In the genomic region with DNA sequence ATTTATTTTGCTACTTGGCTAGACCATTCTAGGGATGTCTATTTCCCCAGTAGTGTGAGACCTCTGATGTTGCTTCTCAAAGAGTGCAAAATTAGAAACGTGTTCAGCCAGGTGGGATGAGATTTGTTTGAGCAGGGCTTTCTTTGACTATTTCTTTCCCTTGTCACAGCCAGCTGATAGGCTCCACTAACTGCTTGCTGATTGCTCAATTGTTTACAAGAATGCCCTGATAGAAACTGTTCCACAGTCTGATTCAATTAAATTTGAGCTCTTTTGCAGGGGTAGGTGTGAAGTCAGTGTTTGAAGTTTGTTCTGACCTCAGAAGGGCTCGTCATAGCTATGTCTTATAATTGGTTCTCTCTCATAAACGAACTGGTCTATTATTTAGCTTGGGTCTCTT, we compare ENCODE assay signal across 28 cellular contexts.
DNase-seq lines count a peak whose midpoint lies in the region; ATAC-seq, FAIRE-seq and TF ChIP-seq lines count a peak whose summit lies in the region.
"Had no signal": no experiment of that assay in that cellular context is flagged by ENCODE, and none has a peak within 500 bp of the region (broad histone marks: within the 10 kb centered on the region; RNA-seq: fewer than 3 reads in every experiment).

No MANE protein-coding gene starts in this region.

- H3K9me3 Mint-ChIP-seq in activated naive CD8-positive, alpha-beta T cell treated with anti-CD3 and anti-CD28 coated beads for 36 hours = peaks cover 7% of the 10 kb centered on the region
- no peaks in the 10 kb centered on the region for H3K9me3 Mint-ChIP-seq in activated T-cell treated with anti-CD3 and anti-CD28 coated beads, Interleukin-2, amount 50 U/mL, for 4 hours

- H3K79me2 ChIP-seq in hepatocyte (no peaks in the 10 kb centered on the region), HepG2 (ENCODE audit: insufficient read depth, low read length) (no peaks in the 10 kb centered on the region), osteoblast (ENCODE audit: insufficient read depth, low read length) (no peaks in the 10 kb centered on the region)

- CTCF ChIA-PET in HepG2 (lab: Yijun Ruan, JAX; ENCODE audit: low intra/inter-chr PET ratio, low total read pairs) = no interaction called here

- POLR2A ChIA-PET in HepG2 (lab: Yijun Ruan, JAX) = no interaction called here

- H3K4me3 ChIP-seq in hepatocyte (no peak overlapping the region), HepG2 (replicated peaks in 1 of 3; ENCODE audit: insufficient read depth in 1 of 3, low read depth in 2 of 3, low read length in 3 of 3) (no peak overlapping the region), osteoblast (ENCODE audit: insufficient read depth, low read length) (no peak overlapping the region)
- H3K4me3 ChIP-seq: BLaER1, GM12878 had no signal

- peaks cover 48% of the 10 kb centered on the region for H3K27me3 Mint-ChIP-seq in activated naive CD8-positive, alpha-beta T cell treated with anti-CD3 and anti-CD28 coated beads for 36 hours
- peaks cover 30% of the 10 kb centered on the region for H3K27me3 Mint-ChIP-seq in activated T-cell treated with anti-CD3 and anti-CD28 coated beads, Interleukin-2, amount 50 U/mL, for 4 hours (ENCODE audit: low read depth)

- H3K4me1 ChIP-seq in hepatocyte (ENCODE audit: insufficient read depth) = no peaks in the 10 kb centered on the region
- no peaks in the 10 kb centered on the region for H3K4me1 ChIP-seq in HepG2 (ENCODE audit: insufficient read depth, low read length)
- no peaks in the 10 kb centered on the region for H3K4me1 ChIP-seq in osteoblast (ENCODE audit: insufficient read depth, low read length)
- H3K4me1 ChIP-seq: BE2C had no signal

- no peaks in the 10 kb centered on the region for H3K9me2 ChIP-seq in hepatocyte (replicated peaks; ENCODE audit: insufficient read depth)

- WGBS in hepatocyte (ENCODE audit: low lambda C conversion rate, missing lambda C conversion rate) = 22% methylated on average over 3 of the region's 3 CpGs
- WGBS in HepG2 (ENCODE audit: low lambda C conversion rate) = 1% methylated on average over 3 of the region's 3 CpGs

- H4K20me1 ChIP-seq in hepatocyte (ENCODE audit: insufficient read depth, poor library complexity, severe bottlenecking) (no peaks in the 10 kb centered on the region), HepG2 (ENCODE audit: insufficient read depth, low read length) (no peaks in the 10 kb centered on the region), osteoblast (ENCODE audit: insufficient read depth, low read length) (no peaks in the 10 kb centered on the region)
- H4K20me1 ChIP-seq: BLaER1 had no signal

- TF ChIP-seq RAD21 in HepG2 (CRISPR knock-in tag; IDR thresholded peaks at IDR 0.05) = no peak

- ATAC-seq in HepG2 = no peak
- ATAC-seq in GM21381 (IDR thresholded peaks at IDR 0.05; ENCODE audit: unreplicated experiment) = no peak
- no peak for ATAC-seq in activated T-cell treated with anti-CD3 and anti-CD28 coated beads, Interleukin-2, amount 50 U/mL, for 4 hours
- no peak for ATAC-seq in HG03025 (IDR thresholded peaks at IDR 0.05; ENCODE audit: low FRiP score, unreplicated experiment)
- ATAC-seq: GM12878 had no signal

- no TSS peak for BruUV-seq in HepG2 (replicated peaks; lab: Mats Ljungman, UMichigan)

- H3K4me1 Mint-ChIP-seq in activated naive CD8-positive, alpha-beta T cell treated with anti-CD3 and anti-CD28 coated beads for 36 hours = no peaks in the 10 kb centered on the region
- no peaks in the 10 kb centered on the region for H3K4me1 Mint-ChIP-seq in activated T-cell treated with anti-CD3 and anti-CD28 coated beads, Interleukin-2, amount 50 U/mL, for 4 hours (ENCODE audit: low read depth)
- H3K4me1 Mint-ChIP-seq: CD14-positive monocyte; CD4-positive, alpha-beta memory T cell; CD4-positive, CD25-positive, alpha-beta regulatory T cell; CD8-positive, alpha-beta memory T cell had no signal

- FAIRE-seq in HepG2 (lab: Jason Lieb, UNC) = no peak
- FAIRE-seq: A204.1, GM12878, GM12892, GM18507 had no signal

- H3K36me3 ChIP-seq in hepatocyte (replicated peaks; ENCODE audit: insufficient read depth, low read depth) (no peaks in the 10 kb centered on the region), HepG2 (replicated peaks in 1 of 2; ENCODE audit: control insufficient read depth in 1 of 2, insufficient read depth in 2 of 2, low read length in 2 of 2) (no peaks in the 10 kb centered on the region), osteoblast (ENCODE audit: insufficient read depth, low read length) (no peaks in the 10 kb centered on the region)
- H3K36me3 ChIP-seq: BE2C, BLaER1 had no signal

- TF ChIP-seq EP300 in HepG2 (IDR thresholded peaks at IDR 0.05; ENCODE audit: low read depth in 2 of 2, low read length in 2 of 2) (no peak), HepG2 (CRISPR knock-in tag; IDR thresholded peaks at IDR 0.05; ENCODE audit: borderline replicate concordance) (no peak)

- H3K27ac Mint-ChIP-seq in activated naive CD8-positive, alpha-beta T cell treated with anti-CD3 and anti-CD28 coated beads for 36 hours = no peak overlapping the region
- H3K27ac Mint-ChIP-seq: CD14-positive monocyte; CD4-positive, alpha-beta memory T cell; CD4-positive, CD25-positive, alpha-beta regulatory T cell; CD8-positive, alpha-beta memory T cell had no signal

- no peak overlapping the region for H3K9ac ChIP-seq in HepG2 (ENCODE audit: insufficient read depth, low read depth, low read length)
- H3K9ac ChIP-seq: BLaER1 had no signal

- H3K27me3 ChIP-seq in hepatocyte (no peaks in the 10 kb centered on the region), HepG2 (ENCODE audit: control insufficient read depth in 1 of 2, insufficient read depth in 2 of 2, low read length in 2 of 2) (no peaks in the 10 kb centered on the region), osteoblast (ENCODE audit: insufficient read depth, low read length) (no peaks in the 10 kb centered on the region)
- H3K27me3 ChIP-seq: BLaER1 had no signal

- intact Hi-C loops in HepG2 (cut with micrococcal nuclease; ENCODE audit: unreplicated experiment) = no loop called here

- H3K9me3 ChIP-seq in hepatocyte (ENCODE audit: low read depth) (no peaks in the 10 kb centered on the region), HepG2 (ENCODE audit: low read length) (no peaks in the 10 kb centered on the region), osteoblast (ENCODE audit: low read depth, low read length) (no peaks in the 10 kb centered on the region)
- H3K9me3 ChIP-seq: BE2C had no signal

- DNase-seq in hepatocyte (ENCODE audit: low spot score) (no peak), HepG2 (ENCODE audit: low spot score) (no peak), osteoblast (ENCODE audit: insufficient read length, low spot score, missing footprints) (peak; percentile 54)
- DNase-seq in activated naive CD8-positive, alpha-beta T cell treated with anti-CD3 and anti-CD28 coated beads for 36 hours = no peak
- no peak for DNase-seq in activated T-cell treated with anti-CD3 and anti-CD28 coated beads, Interleukin-2, amount 50 U/mL, for 4 hours
- DNase-seq: 8988T; ACHN; BE2C; C1 segment of cervical spinal cord; CD4-positive, alpha-beta memory T cell; CD4-positive, CD25-positive, alpha-beta regulatory T cell; CD8-positive, alpha-beta memory T cell; COR-L47; DMS 273 treated with DMSO at 0.1 percent for 48 hours; DMS153; DMS53; DMS79; DND-41; EL; GDM1 had no signal

- H2AFZ ChIP-seq in hepatocyte = no peak overlapping the region
- H2AFZ ChIP-seq in HepG2 (ENCODE audit: low read length) = no peak overlapping the region
- no peak overlapping the region for H2AFZ ChIP-seq in osteoblast (ENCODE audit: low read length)

- H3K4me2 ChIP-seq in hepatocyte (no peak overlapping the region), HepG2 (ENCODE audit: low read depth, low read length) (no peak overlapping the region), osteoblast (ENCODE audit: insufficient read depth, low read length) (no peak overlapping the region)
- H3K4me2 ChIP-seq: BLaER1 had no signal

- in situ Hi-C loops in HepG2 (cut with HindIII; ENCODE audit: extremely low pct_ligation_motif_present, low pct_unique_long_range_greater_than_20kb) = no loop called here

- TF ChIP-seq CTCF in hepatocyte (IDR thresholded peaks at IDR 0.05; ENCODE audit: poor library complexity) = no peak
- TF ChIP-seq CTCF in HepG2 (CRISPR knock-in tag; IDR thresholded peaks at IDR 0.05) = no peak
- TF ChIP-seq CTCF in osteoblast (IDR thresholded peaks at IDR 0.05; ENCODE audit: extremely low read depth, low read depth, low read length) = no peak

- no peaks in the 10 kb centered on the region for H3K36me3 Mint-ChIP-seq in activated naive CD8-positive, alpha-beta T cell treated with anti-CD3 and anti-CD28 coated beads for 36 hours
- no peaks in the 10 kb centered on the region for H3K36me3 Mint-ChIP-seq in activated T-cell treated with anti-CD3 and anti-CD28 coated beads, Interleukin-2, amount 50 U/mL, for 4 hours (ENCODE audit: insufficient read depth)
- H3K36me3 Mint-ChIP-seq: CD14-positive monocyte; CD4-positive, alpha-beta memory T cell; CD4-positive, CD25-positive, alpha-beta regulatory T cell; CD8-positive, alpha-beta memory T cell had no signal

- H3K27ac ChIP-seq in hepatocyte = peak overlapping the region; percentile 50
- H3K27ac ChIP-seq in HepG2 (ENCODE audit: extremely low read length, insufficient read depth, low read length) = no peak overlapping the region
- H3K27ac ChIP-seq in osteoblast (ENCODE audit: low read depth, low read length) = no peak overlapping the region
- H3K27ac ChIP-seq: BLaER1 had no signal

- no peak overlapping the region for H3K4me3 Mint-ChIP-seq in activated naive CD8-positive, alpha-beta T cell treated with anti-CD3 and anti-CD28 coated beads for 36 hours
- H3K4me3 Mint-ChIP-seq in activated T-cell treated with anti-CD3 and anti-CD28 coated beads, Interleukin-2, amount 50 U/mL, for 4 hours = no peak overlapping the region
- H3K4me3 Mint-ChIP-seq: CD14-positive monocyte; CD4-positive, alpha-beta memory T cell; CD4-positive, CD25-positive, alpha-beta regulatory T cell; CD8-positive, alpha-beta memory T cell had no signal

- TF ChIP-seq POLR2A in HepG2 (IDR thresholded peaks at IDR 0.05; ENCODE audit: insufficient read depth in 1 of 2, low read depth in 2 of 2, low read length in 2 of 2) = no peak

TF ChIP-seq in HepG2, 621 proteins besides CTCF, POLR2A, EP300 and RAD21:
- TF ChIP-seq POLR2G (IDR thresholded peaks at IDR 0.05; ENCODE audit: low read depth, low read length) (no peak), CREB1 (IDR thresholded peaks at IDR 0.05) (0 out of 2 replicates have a peak, but pooled peaks have one; percentile 2), CREB1 (CRISPR knock-in tag; IDR thresholded peaks at IDR 0.05) (no peak), ZBTB42 (CRISPR knock-in tag; IDR thresholded peaks at IDR 0.05) (no peak)
